In genomic region chr11:124569697-124570096, GRCh38 we compare ENCODE assay signal across 7 cellular contexts. TPM values are rescaled to one million over a fixed set of nuclear protein-coding genes. Genes with fewer than 3 reads are reported as not detected.
"Had no signal": no experiment of that assay in that cellular context is flagged by ENCODE, and none has a peak within 500 bp of the region (broad histone marks: within the 10 kb centered on the region; RNA-seq: fewer than 3 reads in every experiment).

TSS of gene OR8A1 (plus strand) at chr11:124569997. CDS start at chr11:124570120, 123 bp downstream.

- DNase-seq: GOT3, H9, HCEC 1CT, KBM-7 had no signal

- H3K4me2 ChIP-seq: KMS-11 had no signal

- H3K27ac ChIP-seq: KMS-11 had no signal

- H3K9ac ChIP-seq: KMS-11 had no signal

RNA-seq across cellular contexts. Expression of gene OR8A1, which starts in this region (rescaled TPM):
- total RNA-seq: H9, HT-29 had no signal
- polyA plus RNA-seq: IgD-negative memory B cell had no signal
